8 cellular contexts compared by ENCODE assay signal in the genomic region with DNA sequence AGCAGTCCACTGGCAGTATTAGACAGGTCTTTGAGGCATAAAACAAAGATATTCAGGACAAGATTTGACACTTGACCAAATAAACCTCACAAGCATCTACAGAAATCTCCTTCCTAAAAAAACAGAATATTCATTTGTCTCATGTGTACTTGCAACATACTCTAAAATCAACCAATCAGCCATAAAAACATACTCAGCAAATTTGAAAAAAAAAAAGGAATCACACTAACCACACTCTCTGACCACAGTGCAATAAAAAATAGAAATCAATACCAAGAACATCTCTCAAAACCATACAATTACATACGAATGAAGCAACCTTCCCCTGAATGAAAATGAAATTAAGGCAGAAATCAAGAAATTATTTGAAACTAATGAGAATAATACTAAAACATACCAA.
"Had no signal": no experiment of that assay in that cellular context is flagged by ENCODE, and none has a peak within 500 bp of the region (broad histone marks: within the 10 kb centered on the region; RNA-seq: fewer than 3 reads in every experiment).

No MANE protein-coding gene starts in this region.

- FAIRE-seq: G401.6, GM12878, GM12891, GM12892, GM18507, GM19239 had no signal

- H3K4me3 ChIP-seq: GM12878 had no signal

- DNase-seq: GDM1, GF-D8 had no signal

- ATAC-seq: GM12878 had no signal
